In the genomic region with DNA sequence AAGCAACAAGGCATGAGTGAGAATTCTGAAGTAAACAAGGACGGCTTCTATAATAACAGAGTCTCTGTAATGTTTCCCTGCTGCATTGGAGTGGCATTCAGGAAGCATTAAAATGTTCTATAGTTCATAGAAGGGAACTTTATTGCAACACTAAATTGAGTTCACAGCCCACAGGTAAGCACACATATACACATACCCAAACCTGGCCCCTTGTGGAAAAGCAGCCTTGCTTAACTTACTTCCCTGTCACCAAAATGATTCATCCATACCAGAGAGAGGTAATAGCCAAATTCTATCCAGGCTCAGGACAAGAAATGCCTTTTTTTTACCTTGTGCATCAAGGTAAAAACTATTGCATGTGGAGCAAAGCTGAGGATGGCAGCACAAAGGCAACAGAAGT, we compare ENCODE assay signal across 11 cellular contexts.
"Had no signal": no experiment of that assay in that cellular context is flagged by ENCODE, and none has a peak within 500 bp of the region (broad histone marks: within the 10 kb centered on the region; RNA-seq: fewer than 3 reads in every experiment).

No MANE protein-coding gene starts in this region.

- H3K36me3 ChIP-seq: HAP-1 had no signal

- H3K27ac ChIP-seq: GM23248 had no signal

- ATAC-seq: GM23338, HCT116 had no signal

- H3K4me3 Mint-ChIP-seq: GM23338, H9, HFFc6 had no signal

- DNase-seq: GM23248, GOT3, H7, H9, HCEC 1CT, HFFc6 had no signal

- H3K9me3 Mint-ChIP-seq: GM23338, H9, HFFc6 had no signal

- FAIRE-seq: H1, H54 had no signal

- H3K9me3 ChIP-seq: HAP-1 had no signal

- H3K4me3 ChIP-seq: GM23248, GM23338, HAP-1 had no signal

- H3K4me1 ChIP-seq: HAP-1 had no signal
